19 cellular contexts compared by ENCODE assay signal in genomic region chr11:119891392-119891791, GRCh38.
A peak's percentile ranks its signal among the peaks of the same experiment; 100 is the strongest.
DNase-seq lines count a peak whose midpoint lies in the region; ATAC-seq lines count a peak whose summit lies in the region.
"Had no signal": no experiment of that assay in that cellular context is flagged by ENCODE, and none has a peak within 500 bp of the region (broad histone marks: within the 10 kb centered on the region; RNA-seq: fewer than 3 reads in every experiment).

No MANE protein-coding gene starts in this region.

- no peak overlapping the region for H3K56ac ChIP-seq in mesendoderm (ENCODE audit: low read length)

- WGBS in mesendoderm (ENCODE audit: extremely low coverage, insufficient coverage, low lambda C conversion rate) = no CpG with 5 or more reads among the region's 4 CpGs

- no peak overlapping the region for H3K4me3 ChIP-seq in mesendoderm (ENCODE audit: low read length)
- H3K4me3 ChIP-seq: tibial nerve had no signal

- no peaks in the 10 kb centered on the region for H3K79me1 ChIP-seq in mesendoderm (ENCODE audit: low read length)

- no peak overlapping the region for H3K18ac ChIP-seq in mesendoderm (ENCODE audit: low read length)

- peaks cover 14% of the 10 kb centered on the region for H3K4me1 ChIP-seq in mesendoderm (ENCODE audit: control insufficient read depth, low read depth, low read length)

- no peak overlapping the region for H4K8ac ChIP-seq in mesendoderm (ENCODE audit: low read depth, low read length)

- no peak overlapping the region for H3K9ac ChIP-seq in mesendoderm (ENCODE audit: low read length)

- no peak overlapping the region for H3K4ac ChIP-seq in mesendoderm (ENCODE audit: low read depth, low read length)

- H3K4me2 ChIP-seq in mesendoderm (ENCODE audit: low read length) = no peak overlapping the region

- no peak overlapping the region for H3K27ac ChIP-seq in mesendoderm (ENCODE audit: low read depth, low read length)
- H3K27ac ChIP-seq: tibial nerve had no signal

- H2AK5ac ChIP-seq in mesendoderm (ENCODE audit: low read length) = no peak overlapping the region

- H3K79me2 ChIP-seq in mesendoderm (ENCODE audit: control insufficient read depth, insufficient read depth, low read length) = no peaks in the 10 kb centered on the region

- ATAC-seq in Right ventricle myocardium superior (ENCODE audit: poor library complexity) = peak; percentile 88
- no peak for ATAC-seq in HG03025 (IDR thresholded peaks at IDR 0.05; ENCODE audit: low FRiP score, unreplicated experiment)
- no peak for ATAC-seq in GM18519 (IDR thresholded peaks at IDR 0.05; ENCODE audit: low FRiP score, unreplicated experiment)

- no peak overlapping the region for H2BK15ac ChIP-seq in mesendoderm (replicated peaks; ENCODE audit: low read depth)

- peak in 54 of 56 donors; percentile 16 to 92 (median 72) for DNase-seq in amygdala (lab: John Stamatoyannopoulos, UW)
- DNase-seq in Right ventricle myocardium superior = peak; percentile 86
- peak; percentile 81 for DNase-seq in mesendoderm
- DNase-seq in superior temporal gyrus (ENCODE audit: extremely low spot score) = peak; percentile 73
- DNase-seq in central memory CD4-positive, alpha-beta T cell = no peak
- DNase-seq: activated CD4-positive, alpha-beta T cell treated with anti-CD3 and anti-CD28 coated beads, Interleukin-2, amount 10 ng/mL, durations not matched to agents 24 days and 14 days; glutamatergic neuron; Kasumi-1; NCI-H1048; NCI-H187 treated with DMSO at 0.1 percent for 48 hours; NCI-H2227 treated with DMSO at 0.1 percent for 48 hours; NCI-H748 treated with DMSO at 0.1 percent for 48 hours; SHP77 treated with DMSO at 0.1 percent for 48 hours; stimulated activated CD4-positive, alpha-beta T cell treated with anti-CD3 and anti-CD28 coated beads, Interleukin-4, amount 100 ng/mL, for 1 hour; stimulated activated naive CD4-positive, alpha-beta T cell treated with Interleukin-2 at 50 U/mL for 16 hours; T-helper 1 cell had no signal

- H4K5ac ChIP-seq in mesendoderm (ENCODE audit: low read length) = no peak overlapping the region

- H2BK5ac ChIP-seq in mesendoderm (ENCODE audit: low read length) = no peak overlapping the region

- H3K27me3 ChIP-seq in mesendoderm (ENCODE audit: insufficient read depth, low read length, poor library complexity) = no peaks in the 10 kb centered on the region

- H3K36me3 ChIP-seq in mesendoderm (ENCODE audit: control insufficient read depth, insufficient read depth, low read length) = no peaks in the 10 kb centered on the region
- H3K36me3 ChIP-seq: tibial nerve had no signal

- intact Hi-C loops in Right ventricle myocardium superior (cut with DNase I) = loop anchor here (2.0 kb wide), 1 partner anchor 113 kb away; no protein-coding TSS in a partner anchor

- H3K23ac ChIP-seq in mesendoderm (ENCODE audit: low read length) = no peak overlapping the region

- no peak overlapping the region for H2BK120ac ChIP-seq in mesendoderm (ENCODE audit: low read depth, low read length)
